Comparison of ENCODE assay signal across 18 cellular contexts in genomic region chr19:21492932-21493906, GRCh38. TPM values are rescaled to one million over a fixed set of nuclear protein-coding genes. Genes with fewer than 3 reads are reported as not detected.
DNase-seq lines count a peak whose midpoint lies in the region; ATAC-seq, FAIRE-seq and TF ChIP-seq lines count a peak whose summit lies in the region.
"Had no signal": no experiment of that assay in that cellular context is flagged by ENCODE, and none has a peak within 500 bp of the region (broad histone marks: within the 10 kb centered on the region; RNA-seq: fewer than 3 reads in every experiment).

No MANE protein-coding gene starts in this region.

- 67 to 89% (median 80%) methylated on average over 7 to 9 of the region's 9 CpGs for WGBS in adrenal gland, 4 donors
- 30% methylated on average over 9 of the region's 9 CpGs for WGBS in HepG2 (ENCODE audit: low lambda C conversion rate)
- 91 to 94% methylated on average over 9 of the region's 9 CpGs for WGBS in pancreas, 2 donors

- H3K4me2 ChIP-seq in HepG2 (ENCODE audit: low read depth, low read length) = no peak overlapping the region

- H3K4me3 ChIP-seq in adrenal gland = no peak overlapping the region
- H3K4me3 ChIP-seq in HepG2 (replicated peaks in 1 of 3; ENCODE audit: insufficient read depth in 1 of 3, low read depth in 2 of 3, low read length in 3 of 3) = no peak overlapping the region
- H3K4me3 ChIP-seq in pancreas = no peak overlapping the region
- H3K4me3 ChIP-seq: SJSA1 had no signal

- peak overlapping the region in 1 of 5 donors; percentile 38 for H3K27ac ChIP-seq in adrenal gland
- H3K27ac ChIP-seq in HepG2 (ENCODE audit: extremely low read length, insufficient read depth, low read length) = no peak overlapping the region
- H3K27ac ChIP-seq in pancreas = no peak overlapping the region
- H3K27ac ChIP-seq: RWPE1, SJSA1 had no signal

- TF ChIP-seq EP300 in HepG2 (IDR thresholded peaks at IDR 0.05; ENCODE audit: low read depth in 2 of 2, low read length in 2 of 2) = no peak
- no peak for TF ChIP-seq EP300 in HepG2 (CRISPR knock-in tag; IDR thresholded peaks at IDR 0.05; ENCODE audit: borderline replicate concordance)

- FAIRE-seq in HepG2 (lab: Jason Lieb, UNC) = no peak
- no peak for FAIRE-seq in pancreas (lab: Jason Lieb, UNC)

- H3K9me3 Mint-ChIP-seq in CD14-positive monocyte = peaks cover under 1 to 43% (median 12%) of the 10 kb centered on the region in 7 donors
- H3K9me3 Mint-ChIP-seq in osteocyte (ENCODE audit: unreplicated experiment) = peaks cover 50% of the 10 kb centered on the region

- H3K27me3 Mint-ChIP-seq in CD14-positive monocyte (ENCODE audit: low read depth in 3 of 3) (no peaks in the 10 kb centered on the region), osteocyte (ENCODE audit: unreplicated experiment) (no peaks in the 10 kb centered on the region)
- H3K27me3 Mint-ChIP-seq: CD4-positive, alpha-beta memory T cell had no signal

- no peaks in the 10 kb centered on the region for H3K27me3 ChIP-seq in adrenal gland
- H3K27me3 ChIP-seq in HepG2 (ENCODE audit: control insufficient read depth in 1 of 2, insufficient read depth in 2 of 2, low read length in 2 of 2) = no peaks in the 10 kb centered on the region
- no peaks in the 10 kb centered on the region for H3K27me3 ChIP-seq in pancreas
- H3K27me3 ChIP-seq: SJSA1 had no signal

- H2AFZ ChIP-seq in HepG2 (ENCODE audit: low read length) = no peak overlapping the region

- H3K27ac Mint-ChIP-seq in CD14-positive monocyte = peak overlapping the region in 6 of 7 donors; percentile 61 to 82 (median 72)
- no peak overlapping the region for H3K27ac Mint-ChIP-seq in osteocyte (ENCODE audit: unreplicated experiment)

- no peaks in the 10 kb centered on the region for H3K79me2 ChIP-seq in HepG2 (ENCODE audit: insufficient read depth, low read length)

- H3K4me1 ChIP-seq in adrenal gland (replicated peaks in 1 of 2) = no peaks in the 10 kb centered on the region
- no peaks in the 10 kb centered on the region for H3K4me1 ChIP-seq in HepG2 (ENCODE audit: insufficient read depth, low read length)
- H3K4me1 ChIP-seq in pancreas = no peaks in the 10 kb centered on the region
- H3K4me1 ChIP-seq: SJSA1 had no signal

- H3K4me1 Mint-ChIP-seq in CD14-positive monocyte = peaks cover 19% of the 10 kb centered on the region
- H3K4me1 Mint-ChIP-seq in osteocyte (ENCODE audit: unreplicated experiment) = no peaks in the 10 kb centered on the region
- H3K4me1 Mint-ChIP-seq: CD4-positive, alpha-beta memory T cell had no signal

- no peaks in the 10 kb centered on the region for H4K20me1 ChIP-seq in HepG2 (ENCODE audit: insufficient read depth, low read length)

- POLR2A ChIA-PET in HepG2 (lab: Yijun Ruan, JAX) = no interaction called here

- ATAC-seq in HepG2 (no peak), pancreas (peak in 3 of 4 donors; percentile 25 to 77 (median 42)), HG02884 (IDR thresholded peaks at IDR 0.05; ENCODE audit: unreplicated experiment) (no peak)

- no TSS peak for BruUV-seq in HepG2 (replicated peaks; lab: Mats Ljungman, UMichigan)

- DNase-seq in CD14-positive monocyte (ENCODE audit: low spot score) (peak; percentile 69), adrenal gland (peak; percentile 33 to 75 (median 61)), HepG2 (ENCODE audit: low spot score) (no peak), pancreas (no peak), osteocyte (ENCODE audit: extremely low spot score, unreplicated experiment) (no peak), putamen (ENCODE audit: low spot score) (no peak)
- DNase-seq: Calu3; CD4-positive, alpha-beta memory T cell; DMS79; H7; KG1; NCI-H1436; NCI-H2029 treated with DMSO at 0.1 percent for 48 hours; NCI-H748 treated with DMSO at 0.1 percent for 48 hours; OCI-M1 had no signal

- in situ Hi-C loops in HepG2 (cut with HindIII; ENCODE audit: extremely low pct_ligation_motif_present, low pct_unique_long_range_greater_than_20kb) = no loop called here

- no peak overlapping the region for H3K4me3 Mint-ChIP-seq in CD14-positive monocyte
- no peak overlapping the region for H3K4me3 Mint-ChIP-seq in osteocyte (ENCODE audit: unreplicated experiment)
- H3K4me3 Mint-ChIP-seq: CD4-positive, alpha-beta memory T cell had no signal

- no peak for TF ChIP-seq RAD21 in HepG2 (CRISPR knock-in tag; IDR thresholded peaks at IDR 0.05)

- H3K9ac ChIP-seq in HepG2 (ENCODE audit: insufficient read depth, low read depth, low read length) = no peak overlapping the region

- peaks cover 3 to 5% of the 10 kb centered on the region in 2 donors for H3K36me3 Mint-ChIP-seq in CD14-positive monocyte
- no peaks in the 10 kb centered on the region for H3K36me3 Mint-ChIP-seq in osteocyte (ENCODE audit: unreplicated experiment)
- H3K36me3 Mint-ChIP-seq: CD4-positive, alpha-beta memory T cell had no signal

- TF ChIP-seq CTCF in CD14-positive monocyte (IDR thresholded peaks at IDR 0.05) = no peak
- no peak for TF ChIP-seq CTCF in adrenal gland (IDR thresholded peaks at IDR 0.05)
- TF ChIP-seq CTCF in HepG2 (CRISPR knock-in tag; IDR thresholded peaks at IDR 0.05) = no peak
- no peak for TF ChIP-seq CTCF in pancreas (IDR thresholded peaks at IDR 0.05)
- TF ChIP-seq CTCF in osteocyte (IDR thresholded peaks at IDR 0.05) = no peak

- H3K36me3 ChIP-seq in adrenal gland (replicated peaks in 1 of 2) (no peaks in the 10 kb centered on the region), HepG2 (replicated peaks in 1 of 2; ENCODE audit: control insufficient read depth in 1 of 2, insufficient read depth in 2 of 2, low read length in 2 of 2) (no peaks in the 10 kb centered on the region), pancreas (no peaks in the 10 kb centered on the region)
- H3K36me3 ChIP-seq: SJSA1 had no signal

- no peak for TF ChIP-seq POLR2A in adrenal gland (IDR thresholded peaks at IDR 0.05)
- no peak for TF ChIP-seq POLR2A in HepG2 (IDR thresholded peaks at IDR 0.05; ENCODE audit: insufficient read depth in 1 of 2, low read depth in 2 of 2, low read length in 2 of 2)

- H3K9me3 ChIP-seq in adrenal gland (replicated peaks in 1 of 3) (no peaks in the 10 kb centered on the region), HepG2 (ENCODE audit: low read length) (peaks cover 93% of the 10 kb centered on the region), pancreas (no peaks in the 10 kb centered on the region)

- intact Hi-C loops in CD14-positive monocyte (cut with micrococcal nuclease) (no loop called here), adrenal gland (cut with DNase I) (no loop called here), HepG2 (cut with micrococcal nuclease; ENCODE audit: unreplicated experiment) (no loop called here), pancreas (cut with DNase I) (loop anchor here in 1 of 3 donors (10.0 kb wide), 1 partner anchor 192 kb away; no protein-coding TSS in a partner anchor)

- CTCF ChIA-PET in HepG2 (lab: Yijun Ruan, JAX; ENCODE audit: low intra/inter-chr PET ratio, low total read pairs) = no interaction called here

TF ChIP-seq in HepG2, 621 proteins besides CTCF, POLR2A, EP300 and RAD21:
- TF ChIP-seq NR1H2 (CRISPR knock-in tag; IDR thresholded peaks at IDR 0.05; ENCODE audit: borderline replicate concordance, low read depth) = no peak
- TF ChIP-seq ZGPAT (CRISPR knock-in tag; IDR thresholded peaks at IDR 0.05) = no peak
- TF ChIP-seq CREB1 (IDR thresholded peaks at IDR 0.05) = peak; percentile 56
- no peak for TF ChIP-seq CREB1 (CRISPR knock-in tag; IDR thresholded peaks at IDR 0.05)
TF ChIP-seq in HepG2: peak in this region for 1.

RNA-seq across cellular contexts. Expression of gene ZNF429, which starts 12.2 kb away (rescaled TPM):
- polyA plus RNA-seq in CD14-positive monocyte (10 to 100 TPM; 11.1 to 11.6 TPM), adrenal gland (10 to 100 TPM in 2 of 3 donors, 1 to 10 TPM in 1; 4.4 to 27.2 (median 13.4) TPM), HepG2 (2011; rRNA removed) (3.2 and 3.4 TPM in 2 replicates), pancreas (10 to 100 TPM in 1 of 2 donors, 1 to 10 TPM in 1; 6.8 to 10.0 TPM)
- total RNA-seq in adrenal gland (10 to 100 TPM; 15.9 to 50.3 (median 27.4) TPM), HepG2 (2016; rRNA removed; fragmentation: Illumina TruSeq; extraction: Trizol) (3.3 and 5.9 TPM in 2 replicates), pancreas (10 to 100 TPM in 3 of 6 donors, 1 to 10 TPM in 3; 7.3 to 12.6 (median 10.2) TPM), osteocyte (8.7 and 9.7 TPM in 2 replicates)
- total RNA-seq in HepG2 (2016; cell fraction: cytosol; rRNA removed; fragmentation: Illumina TruSeq; extraction: Trizol; ENCODE audit: low read depth) = 1.6 and 1.7 TPM in 2 replicates
- 4.3 and 4.7 TPM in 2 replicates for total RNA-seq in HepG2 (2016; cell fraction: insoluble cytoplasmic fraction; rRNA removed; fragmentation: Illumina TruSeq; extraction: Trizol)
- 5.2 and 5.4 TPM in 2 replicates for total RNA-seq in HepG2 (2016; cell fraction: membrane; rRNA removed; fragmentation: Illumina TruSeq; extraction: Trizol)
- total RNA-seq in HepG2 (2016; cell fraction: nucleus; rRNA removed; fragmentation: Illumina TruSeq; extraction: Trizol) = 5.0 and 5.5 TPM in 2 replicates
- polyA plus RNA-seq in HepG2 (2011; cell fraction: cytosol; rRNA removed) = 2.7 and 3.3 TPM in 2 replicates
- 4.4 and 5.2 TPM in 2 replicates for polyA plus RNA-seq in HepG2 (2011; cell fraction: nucleus; rRNA removed)
- 1.8 and 2.8 TPM in 2 replicates for polyA plus RNA-seq in HepG2 (2012)
- polyA plus RNA-seq in HepG2 (2016; cell fraction: cytosol; fragmentation: Illumina TruSeq; extraction: Trizol; ENCODE audit: low read depth) = 1.7 and 1.8 TPM in 2 replicates
- 3.7 and 4.1 TPM in 2 replicates for polyA plus RNA-seq in HepG2 (2016; cell fraction: insoluble cytoplasmic fraction; fragmentation: Illumina TruSeq; extraction: Trizol; ENCODE audit: low read depth)
- 3.3 and 3.7 TPM in 2 replicates for polyA plus RNA-seq in HepG2 (2016; cell fraction: membrane; fragmentation: Illumina TruSeq; extraction: Trizol; ENCODE audit: low read depth)
- polyA plus RNA-seq in HepG2 (2016; cell fraction: nucleus; fragmentation: Illumina TruSeq; extraction: Trizol; ENCODE audit: insufficient read depth, low read depth) = 3.6 and 4.8 TPM in 2 replicates
- 5.1 TPM in 1 of 2 replicates, not detected in the other for polyA minus RNA-seq in HepG2 (2011; rRNA and poly(A)+ RNA removed; ENCODE audit: low replicate concordance)
- 1.8 and 2.8 TPM in 2 replicates for polyA minus RNA-seq in HepG2 (2011; cell fraction: cytosol; rRNA and poly(A)+ RNA removed)
- 9.9 and 11.6 TPM in 2 replicates for polyA minus RNA-seq in HepG2 (2011; cell fraction: nucleus; rRNA and poly(A)+ RNA removed)

Comparison
In these comparisons a context has a peak if more than half of its experiments do, and no peak if none do; other contexts are left out.
1. DNase-seq: peak in CD14-positive monocyte (single experiment) and adrenal gland (7 of 7); none in HepG2 (single experiment), pancreas (0 of 6), osteocyte (single experiment) and putamen (single experiment).
2. ATAC-seq: peak in pancreas (3 of 4); none in HepG2 (single experiment) and HG02884 (single experiment).